ENCODE assay signal across 14 cellular contexts in the genomic region with DNA sequence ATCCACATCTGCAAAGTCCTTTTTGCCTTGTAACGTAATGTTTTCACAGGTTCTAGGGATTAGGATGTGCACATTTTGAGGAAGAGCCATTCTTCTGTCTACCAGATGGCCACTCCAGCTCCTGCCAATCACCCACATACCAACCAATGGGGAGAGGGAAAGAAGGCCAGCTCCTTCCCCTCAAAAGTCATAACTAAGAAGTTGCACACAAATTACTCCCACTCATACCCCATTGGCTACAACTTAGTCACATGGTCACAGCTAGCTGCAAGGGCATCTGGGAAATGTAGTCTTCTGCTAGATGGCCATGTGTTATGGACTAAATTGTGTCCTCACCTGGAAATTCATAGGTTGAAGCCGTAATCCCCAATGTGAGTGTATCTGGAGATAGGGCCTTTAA. TPM values are rescaled to one million over a fixed set of nuclear protein-coding genes. Genes with fewer than 3 reads are reported as not detected.
DNase-seq lines count a peak whose midpoint lies in the region; ATAC-seq and TF ChIP-seq lines count a peak whose summit lies in the region.
"Had no signal": no experiment of that assay in that cellular context is flagged by ENCODE, and none has a peak within 500 bp of the region (broad histone marks: within the 10 kb centered on the region; RNA-seq: fewer than 3 reads in every experiment).

No MANE protein-coding gene starts in this region.

- intact Hi-C loops in A673 (cut with micrococcal nuclease; ENCODE audit: unreplicated experiment) (no loop called here), left ventricle myocardium inferior (cut with micrococcal nuclease) (no loop called here)

- no peaks in the 10 kb centered on the region for H3K4me1 Mint-ChIP-seq in activated T-helper 17 cell treated with anti-CD3 and anti-CD28 coated beads, Interleukin-2, amount 50 U/mL, for 72 hours
- H3K4me1 Mint-ChIP-seq in T-cell = no peaks in the 10 kb centered on the region

- H3K27me3 ChIP-seq in A673 (replicated peaks; ENCODE audit: insufficient read depth, low read depth, low read length, poor library complexity) = no peaks in the 10 kb centered on the region
- peaks cover 2% of the 10 kb centered on the region for H3K27me3 ChIP-seq in left ventricle myocardium inferior (ENCODE audit: low read depth)
- H3K27me3 ChIP-seq: BLaER1 treated with 17β-estradiol and CSF1 and Interleukin-3, amounts not matched to agents 10 nM and 100 nM had no signal

- H3K27ac ChIP-seq in A673 (ENCODE audit: low read depth, low read length, poor library complexity, severe bottlenecking) (no peak overlapping the region), left ventricle myocardium inferior (replicated peaks) (no peak overlapping the region)
- H3K27ac ChIP-seq: BLaER1 treated with 17β-estradiol and CSF1 and Interleukin-3, amounts not matched to agents 10 nM and 100 nM had no signal

- H3K4me1 ChIP-seq in A673 (ENCODE audit: insufficient read depth, low read length, poor library complexity, severe bottlenecking) = peaks cover 8% of the 10 kb centered on the region
- no peaks in the 10 kb centered on the region for H3K4me1 ChIP-seq in left ventricle myocardium inferior

- BruUV-seq in A673 (replicated peaks; lab: Mats Ljungman, UMichigan) = no TSS peak

- ATAC-seq in GM19035 (IDR thresholded peaks at IDR 0.05; ENCODE audit: unreplicated experiment) (peak; percentile 63), T-cell (replicated peaks in 1 of 4) (no peak), HG03460 (IDR thresholded peaks at IDR 0.05; ENCODE audit: unreplicated experiment) (no peak)
- peak; percentile 43 for ATAC-seq in activated T-helper 17 cell treated with anti-CD3 and anti-CD28 coated beads, Interleukin-2, amount 50 U/mL, for 72 hours (replicated peaks)

- no peak overlapping the region for H3K4me3 Mint-ChIP-seq in activated T-helper 17 cell treated with anti-CD3 and anti-CD28 coated beads, Interleukin-2, amount 50 U/mL, for 72 hours
- H3K4me3 Mint-ChIP-seq in T-cell = no peak overlapping the region
- H3K4me3 Mint-ChIP-seq: brain had no signal

- TF ChIP-seq CTCF in A673 (conservative IDR thresholded peaks at IDR 0.05; ENCODE audit: low read depth, low read length) (no peak), left ventricle myocardium inferior (IDR thresholded peaks at IDR 0.05; ENCODE audit: borderline replicate concordance) (no peak)

- no peak overlapping the region for H3K27ac Mint-ChIP-seq in activated T-helper 17 cell treated with anti-CD3 and anti-CD28 coated beads, Interleukin-2, amount 50 U/mL, for 72 hours
- H3K27ac Mint-ChIP-seq in T-cell = no peak overlapping the region

- H3K36me3 Mint-ChIP-seq in activated T-helper 17 cell treated with anti-CD3 and anti-CD28 coated beads, Interleukin-2, amount 50 U/mL, for 72 hours (ENCODE audit: low read depth) = no peaks in the 10 kb centered on the region
- no peaks in the 10 kb centered on the region for H3K36me3 Mint-ChIP-seq in T-cell
- H3K36me3 Mint-ChIP-seq: brain had no signal

- DNase-seq in A673 (ENCODE audit: low spot score) (peak; percentile 16), HT1080 (ENCODE audit: low read depth) (peak; percentile 56), T-cell (no peak), left ventricle myocardium inferior (no peak), NCI-H1930 (lab: John Stamatoyannopoulos, UW) (no peak)
- DNase-seq: activated CD8-positive, alpha-beta memory T cell treated with anti-CD3 and anti-CD28 coated beads, Interleukin-2, amount 50 U/mL, for 48 hours; nucleus accumbens; stimulated activated CD4-positive, alpha-beta T cell treated with anti-CD3 and anti-CD28 coated beads, Interleukin-2, amount 100 ng/mL, for 24 hours; T-helper 1 cell had no signal

- H3K27me3 Mint-ChIP-seq in activated T-helper 17 cell treated with anti-CD3 and anti-CD28 coated beads, Interleukin-2, amount 50 U/mL, for 72 hours = peaks cover 11% of the 10 kb centered on the region
- peaks cover 13 to 25% of the 10 kb centered on the region in 2 donors for H3K27me3 Mint-ChIP-seq in T-cell

- CTCF ChIA-PET in A673 (lab: Charles Lee) (no interaction called here), T-cell (lab: Charles Lee) (no interaction called here)

- POLR2A ChIA-PET in A673 (lab: Charles Lee; ENCODE audit: low non-redundant PET) = no interaction called here
- POLR2A ChIA-PET in T-cell (lab: Charles Lee) = no interaction called here

- H3K9me3 Mint-ChIP-seq in activated T-helper 17 cell treated with anti-CD3 and anti-CD28 coated beads, Interleukin-2, amount 50 U/mL, for 72 hours = no peaks in the 10 kb centered on the region
- peaks cover 0 to 8% (median 7%) of the 10 kb centered on the region in 3 donors for H3K9me3 Mint-ChIP-seq in T-cell

- H3K4me3 ChIP-seq in A673 (ENCODE audit: low read depth, low read length, poor library complexity, severe bottlenecking) = no peak overlapping the region
- no peak overlapping the region for H3K4me3 ChIP-seq in left ventricle myocardium inferior
- H3K4me3 ChIP-seq: BLaER1 treated with 17β-estradiol and CSF1 and Interleukin-3, amounts not matched to agents 10 nM and 100 nM had no signal

- H3K36me3 ChIP-seq in A673 (ENCODE audit: insufficient read depth, low read length, poor library complexity, severe bottlenecking) (no peaks in the 10 kb centered on the region), left ventricle myocardium inferior (no peaks in the 10 kb centered on the region)
- H3K36me3 ChIP-seq: BLaER1 treated with 17β-estradiol and CSF1 and Interleukin-3, amounts not matched to agents 10 nM and 100 nM had no signal

- H3K9me3 ChIP-seq in A673 (ENCODE audit: low read depth, low read length, poor library complexity, severe bottlenecking) (no peaks in the 10 kb centered on the region), left ventricle myocardium inferior (replicated peaks) (peaks cover 5% of the 10 kb centered on the region)

RNA-seq across cellular contexts. Expression of gene MYOD1, which starts 15.4 kb away (rescaled TPM):
- not detected in 2 replicates for total RNA-seq in A673 (2021)
- not detected in 2 replicates for total RNA-seq in HT1080 (2014; rRNA removed; shearing (Covaris generic))
- 0.03 TPM in 1 of 2 replicates, not detected in the other for polyA plus RNA-seq in HT1080 (2015; cell fraction: cytosol; rRNA removed)
- polyA plus RNA-seq in HT1080 (2015; cell fraction: nucleus; rRNA removed) = not detected in 2 replicates
- total RNA-seq in activated T-helper 17 cell treated with anti-CD3 and anti-CD28 coated beads, Interleukin-2, amount 50 U/mL, for 72 hours = not detected
- total RNA-seq in T-cell = not detected
- total RNA-seq in left ventricle myocardium inferior = not detected

RNA-seq across cellular contexts. Expression of gene KCNC1, which starts 30.6 kb away (rescaled TPM):
- total RNA-seq in A673 (2021) (0.09 and 0.13 TPM in 2 replicates), T-cell (not detected), left ventricle myocardium inferior (not detected)
- 0.10 TPM in 1 of 2 replicates, not detected in the other for total RNA-seq in HT1080 (2014; rRNA removed; shearing (Covaris generic))
- polyA plus RNA-seq in HT1080 (2015; cell fraction: cytosol; rRNA removed) = not detected in 2 replicates
- polyA plus RNA-seq in HT1080 (2015; cell fraction: nucleus; rRNA removed) = 0.03 TPM in 1 of 2 replicates, not detected in the other
- total RNA-seq in activated T-helper 17 cell treated with anti-CD3 and anti-CD28 coated beads, Interleukin-2, amount 50 U/mL, for 72 hours = not detected

Comparison
In these comparisons a context has a peak if more than half of its experiments do, and no peak if none do; other contexts are left out.
1. DNase-seq: peak in A673 (single experiment) and HT1080 (single experiment); none in T-cell (0 of 34), left ventricle myocardium inferior (single experiment) and NCI-H1930 (0 of 2).
2. ATAC-seq: peak in GM19035 (single experiment) and activated T-helper 17 cell treated with anti-CD3 and anti-CD28 coated beads, Interleukin-2, amount 50 U/mL, for 72 hours (single experiment); none in T-cell (0 of 4) and HG03460 (single experiment).